In genomic region chr19:43638991-43639494, GRCh38 we compare ENCODE assay signal across 8 cellular contexts. TPM values are rescaled to one million over a fixed set of nuclear protein-coding genes. Genes with fewer than 3 reads are reported as not detected.
DNase-seq lines count a peak whose midpoint lies in the region; ATAC-seq and TF ChIP-seq lines count a peak whose summit lies in the region.

No MANE protein-coding gene starts in this region.

- H3K4me1 ChIP-seq in CD8-positive, alpha-beta T cell (ENCODE audit: insufficient read depth, low read length), result peaks cover 11% of the 10 kb centered on the region
- peaks cover 14% of the 10 kb centered on the region; the same call in 1 of the 2 replicates for H3K4me1 ChIP-seq in PC-9 (replicated peaks; ENCODE audit: insufficient read depth)
- peaks cover 6% of the 10 kb centered on the region for H3K4me1 ChIP-seq in ovary (ENCODE audit: insufficient read depth)

- DNase-seq in CD8-positive, alpha-beta T cell, result no peak
- DNase-seq in PC-9 (no peak), epithelial cell of proximal tubule (ENCODE audit: low read depth) (no peak), ovary (no peak), medulla oblongata (ENCODE audit: extremely low spot score) (no peak), NCI-H524 (lab: John Stamatoyannopoulos, UW) (no peak), AML-193 (lab: John Stamatoyannopoulos, UW) (no peak)
- no peak for DNase-seq in stimulated activated CD4-positive, alpha-beta T cell treated with anti-CD3 and anti-CD28 coated beads, Interleukin-4, amount 100 ng/mL, for 24 hours

- peak overlapping the region; percentile 85 for H3K4me3 Mint-ChIP-seq in CD8-positive, alpha-beta T cell

- no peak overlapping the region for H3K27ac Mint-ChIP-seq in CD8-positive, alpha-beta T cell

- H2AFZ ChIP-seq in PC-9, result no peak overlapping the region

- no peak for TF ChIP-seq POLR2A in ovary (IDR thresholded peaks at IDR 0.05)

- H3K36me3 Mint-ChIP-seq in CD8-positive, alpha-beta T cell, result no peaks in the 10 kb centered on the region

- no peaks in the 10 kb centered on the region for H4K20me1 ChIP-seq in PC-9 (ENCODE audit: insufficient read depth)

- H3K9me2 ChIP-seq in PC-9 (ENCODE audit: insufficient read depth), result no peaks in the 10 kb centered on the region

- 0 out of 2 replicates have a peak, but pooled peaks cover 14% of the 10 kb centered on the region for H3F3A ChIP-seq in PC-9 (ENCODE audit: insufficient read depth, low read depth)

- H3K27ac ChIP-seq in CD8-positive, alpha-beta T cell (ENCODE audit: low read depth, low read length), result no peak overlapping the region
- H3K27ac ChIP-seq in PC-9 (no peak overlapping the region), ovary (peak overlapping the region in 1 of 2 donors; percentile 69)

- H3K9me3 Mint-ChIP-seq in CD8-positive, alpha-beta T cell, result no peaks in the 10 kb centered on the region

- peaks cover 33% of the 10 kb centered on the region for H3K27me3 Mint-ChIP-seq in CD8-positive, alpha-beta T cell (ENCODE audit: low read depth)

- H3K9me3 ChIP-seq in CD8-positive, alpha-beta T cell (ENCODE audit: low read length), result no peaks in the 10 kb centered on the region
- H3K9me3 ChIP-seq in PC-9 (ENCODE audit: insufficient read depth, low read depth) (no peaks in the 10 kb centered on the region), ovary (no peaks in the 10 kb centered on the region)

- intact Hi-C loops in CD8-positive, alpha-beta T cell (cut with DNase I, micrococcal nuclease), result loop anchor here in 1 of 2 experiments (1.0 kb wide), 1 partner anchor 29 kb away; no protein-coding TSS in a partner anchor
- intact Hi-C loops in PC-9 (cut with micrococcal nuclease; ENCODE audit: unreplicated experiment), result no loop called here
- intact Hi-C loops in ovary (cut with DNase I), result no loop called here

- POLR2A ChIA-PET in CD8-positive, alpha-beta T cell (lab: Charles Lee), result no interaction called here
- POLR2A ChIA-PET in PC-9 (lab: Charles Lee; ENCODE audit: unreplicated experiment), result no interaction called here

- BruUV-seq in PC-9 (replicated peaks; lab: Mats Ljungman, UMichigan), result no TSS peak

- H3K27me3 ChIP-seq in CD8-positive, alpha-beta T cell (ENCODE audit: insufficient read depth, low read length), result peaks cover 9% of the 10 kb centered on the region
- H3K27me3 ChIP-seq in PC-9 (ENCODE audit: insufficient read depth, low read depth) (peaks cover 6% of the 10 kb centered on the region; the same call in 1 of the 2 replicates), ovary (no peaks in the 10 kb centered on the region)

- CTCF ChIA-PET in CD8-positive, alpha-beta T cell (lab: Charles Lee), result no interaction called here
- CTCF ChIA-PET in PC-9 (lab: Charles Lee), result no interaction called here

- H3K36me3 ChIP-seq in CD8-positive, alpha-beta T cell (ENCODE audit: insufficient read depth, low read length), result no peaks in the 10 kb centered on the region
- H3K36me3 ChIP-seq in PC-9 (ENCODE audit: low read depth) (no peaks in the 10 kb centered on the region), ovary (no peaks in the 10 kb centered on the region)

- peak overlapping the region; percentile 77 for H3K4me2 ChIP-seq in PC-9

- no peak overlapping the region for H3K4me3 ChIP-seq in CD8-positive, alpha-beta T cell (ENCODE audit: low read depth, low read length)
- H3K4me3 ChIP-seq in PC-9 (peak overlapping the region; percentile 53; the same call in 1 of the 2 replicates), epithelial cell of proximal tubule (ENCODE audit: low read depth, low read length) (peak overlapping the region; percentile 56), ovary (peak overlapping the region; percentile 61)

- WGBS in ovary, 3 donors, result 12 to 16% (median 15%) methylated on average over 14 to 15 of the region's 15 CpGs

- H3K4me1 Mint-ChIP-seq in CD8-positive, alpha-beta T cell (ENCODE audit: low read depth), result peaks cover 16% of the 10 kb centered on the region

- ATAC-seq in CD8-positive, alpha-beta T cell, result no peak

- TF ChIP-seq CTCF in CD8-positive, alpha-beta T cell (IDR thresholded peaks at IDR 0.05), result no peak
- TF ChIP-seq CTCF in PC-9 (conservative IDR thresholded peaks at IDR 0.05) (no peak), epithelial cell of proximal tubule (conservative IDR thresholded peaks at IDR 0.05; ENCODE audit: low read depth, low read length) (no peak), ovary (IDR thresholded peaks at IDR 0.05) (no peak)

- H3K79me2 ChIP-seq in PC-9 (ENCODE audit: low read depth), result no peaks in the 10 kb centered on the region

- no peak for TF ChIP-seq EP300 in ovary (IDR thresholded peaks at IDR 0.05)

RNA-seq across cellular contexts. Expression of gene CADM4, which starts 0.6 kb away (rescaled TPM):
- total RNA-seq in CD8-positive, alpha-beta T cell, result under 1 TPM in 1 of 2 experiments, not detected in 1; 0.19 TPM
- total RNA-seq in PC-9 (2021), result 68.3 and 71.1 TPM in 2 replicates
- 7.7 and 16.4 TPM in 2 replicates for total RNA-seq in epithelial cell of proximal tubule
- total RNA-seq in ovary, result 10 to 100 TPM in 6 of 7 donors, 1 to 10 TPM in 1; 8.2 to 24.3 (median 11.3) TPM
- 10 to 100 TPM in 1 of 2 donors, 1 to 10 TPM in 1; 6.2 to 17.8 TPM for polyA plus RNA-seq in ovary

RNA-seq across cellular contexts. Expression of gene ZNF428, which starts 19.6 kb away (rescaled TPM):
- 10 to 100 TPM; 31.8 to 33.3 TPM for total RNA-seq in CD8-positive, alpha-beta T cell
- 46.6 and 61.1 TPM in 2 replicates for total RNA-seq in PC-9 (2021)
- total RNA-seq in epithelial cell of proximal tubule, result 36.7 and 60.7 TPM in 2 replicates
- 10 to 100 TPM; 30.0 to 69.0 (median 43.1) TPM for total RNA-seq in ovary
- 10 to 100 TPM; 11.6 to 59.0 TPM for polyA plus RNA-seq in ovary

RNA-seq across cellular contexts. Expression of gene SRRM5, which starts 27.2 kb away (rescaled TPM):
- under 1 TPM; 0.16 to 0.31 TPM for total RNA-seq in CD8-positive, alpha-beta T cell
- total RNA-seq in PC-9 (2021) (0.37 and 0.60 TPM in 2 replicates), epithelial cell of proximal tubule (0.12 TPM in 1 of 2 replicates, not detected in the other), ovary (under 1 TPM; 0.10 to 0.73 (median 0.33) TPM)
- under 1 TPM; 0.25 to 0.50 TPM for polyA plus RNA-seq in ovary

RNA-seq across cellular contexts. Expression of gene PLAUR, which starts 30.9 kb away (rescaled TPM):
- 1 to 10 TPM; 6.9 to 7.8 TPM for total RNA-seq in CD8-positive, alpha-beta T cell
- total RNA-seq in PC-9 (2021) (35.2 and 53.6 TPM in 2 replicates), epithelial cell of proximal tubule (150 and 335 TPM in 2 replicates), ovary (100 to 1,000 TPM in 1 of 7 donors, 10 to 100 TPM in 5, 1 to 10 TPM in 1; 9.4 to 112 (median 22.1) TPM)
- 10 to 100 TPM in 1 of 2 donors, 1 to 10 TPM in 1; 9.5 to 13.4 TPM for polyA plus RNA-seq in ovary

RNA-seq across cellular contexts. Expression of gene ZNF576, which starts 42.6 kb away (rescaled TPM):
- 1 to 10 TPM; 4.9 to 5.2 TPM for total RNA-seq in CD8-positive, alpha-beta T cell
- 15.5 and 16.9 TPM in 2 replicates for total RNA-seq in PC-9 (2021)
- total RNA-seq in epithelial cell of proximal tubule, result 6.9 and 10.9 TPM in 2 replicates
- total RNA-seq in ovary, result 10 to 100 TPM; 11.5 to 22.4 (median 16.9) TPM
- 10 to 100 TPM in 1 of 2 donors, 1 to 10 TPM in 1; 8.6 to 16.6 TPM for polyA plus RNA-seq in ovary
